In genomic region chr3:36707623-36708409, GRCh38 we compare ENCODE assay signal across 8 cellular contexts. TPM values are rescaled to one million over a fixed set of nuclear protein-coding genes. Genes with fewer than 3 reads are reported as not detected.
DNase-seq lines count a peak whose midpoint lies in the region; ATAC-seq and TF ChIP-seq lines count a peak whose summit lies in the region.

No MANE protein-coding gene starts in this region.

- no peaks in the 10 kb centered on the region for H3K9me3 ChIP-seq in esophagus squamous epithelium

- no peak overlapping the region for H3K27ac ChIP-seq in esophagus squamous epithelium

- peak; percentile 75 for ATAC-seq in GM19452 (IDR thresholded peaks at IDR 0.05; ENCODE audit: unreplicated experiment)

- 36 to 41% methylated on average over 6 of the region's 6 CpGs for whole genome bisulfite sequencing in esophagus squamous epithelium, 2 donors

- peaks cover 0 to 6% (median 0%) of the 10 kb centered on the region in 4 donors for H3K27me3 ChIP-seq in esophagus squamous epithelium

- no peaks in the 10 kb centered on the region for H3K4me1 ChIP-seq in esophagus squamous epithelium

- intact Hi-C loops in esophagus squamous epithelium (cut with DNase I): no loop called here

- H3K27ac Mint-ChIP-seq in immature natural killer cell: no peak overlapping the region

- H3K36me3 ChIP-seq in esophagus squamous epithelium: no peaks in the 10 kb centered on the region

- H3K4me3 ChIP-seq in AG10803 (ENCODE audit: low read length) (no peak overlapping the region), choroid plexus epithelial cell (ENCODE audit: low read depth, low read length) (no peak overlapping the region), esophagus squamous epithelium (no peak overlapping the region)

- no peaks in the 10 kb centered on the region for H3K9me3 Mint-ChIP-seq in immature natural killer cell

- H3K4me1 Mint-ChIP-seq in immature natural killer cell: no peaks in the 10 kb centered on the region

- peaks cover 2 to 10% (median 4%) of the 10 kb centered on the region in 3 donors for H3K27me3 Mint-ChIP-seq in immature natural killer cell (ENCODE audit: low read depth in 3 of 3)

- H3K4me3 Mint-ChIP-seq in immature natural killer cell: no peak overlapping the region

- in situ Hi-C loops in KBM-7 (cut with MboI; ENCODE audit: low pct_unique_long_range_greater_than_20kb, low sequenced_read_pairs): no loop called here

- DNase-seq in AG10803 (ENCODE audit: low read depth) (peak; percentile 63), KBM-7 (peak; percentile 18), choroid plexus epithelial cell (ENCODE audit: low read depth) (peak; percentile 59), DMS153 (lab: John Stamatoyannopoulos, UW) (no peak), epidermal melanocyte (ENCODE audit: insufficient read length, low spot score) (no peak), esophagus squamous epithelium (lab: John Stamatoyannopoulos, UW) (no peak), immature natural killer cell (no peak)

- TF ChIP-seq CTCF in AG10803 (conservative IDR thresholded peaks at IDR 0.05; ENCODE audit: low read length) (peak; percentile 26), choroid plexus epithelial cell (conservative IDR thresholded peaks at IDR 0.05; ENCODE audit: low read depth, low read length) (peak; percentile 51), esophagus squamous epithelium (IDR thresholded peaks at IDR 0.05) (peak in 1 of 6 experiments; percentile 55)

- TF ChIP-seq POLR2A in esophagus squamous epithelium (IDR thresholded peaks at IDR 0.05): no peak

- H3K36me3 Mint-ChIP-seq in immature natural killer cell: no peaks in the 10 kb centered on the region

RNA-seq across cellular contexts. Expression of gene DCLK3, which starts 56.5 kb away (rescaled TPM):
- under 1 TPM in 3 of 4 donors, not detected in 1; 0.13 to 0.19 (median 0.18) TPM for total RNA-seq in esophagus squamous epithelium
- polyA plus RNA-seq in immature natural killer cell: not detected

Comparison
In these comparisons a context has a peak if more than half of its experiments do, and no peak if none do; other contexts are left out.
1. DNase-seq: peak in AG10803 (single experiment), KBM-7 (single experiment) and choroid plexus epithelial cell (single experiment); none in DMS153 (single experiment), epidermal melanocyte (single experiment), esophagus squamous epithelium (single experiment) and immature natural killer cell (0 of 3).